ENCODE assay signal across 1 cellular context in genomic region chr7:6708304-6708703, GRCh38.
TF ChIP-seq lines count a peak whose summit lies in the region.

No MANE protein-coding gene starts in this region.

TF ChIP-seq in liver, 16 proteins besides CTCF, POLR2A, EP300 and RAD21 (continued from another document):
- no peak for TF ChIP-seq REST (IDR thresholded peaks at IDR 0.05)
- TF ChIP-seq ZBTB33 (IDR thresholded peaks at IDR 0.05), result no peak
- TF ChIP-seq SP1 (IDR thresholded peaks at IDR 0.05), result peak; percentile 82
- TF ChIP-seq FOXA1 (IDR thresholded peaks at IDR 0.05), result no peak
- TF ChIP-seq JUND (IDR thresholded peaks at IDR 0.05), result no peak
